Comparison of ENCODE assay signal across 1 cellular context in the genomic region with DNA sequence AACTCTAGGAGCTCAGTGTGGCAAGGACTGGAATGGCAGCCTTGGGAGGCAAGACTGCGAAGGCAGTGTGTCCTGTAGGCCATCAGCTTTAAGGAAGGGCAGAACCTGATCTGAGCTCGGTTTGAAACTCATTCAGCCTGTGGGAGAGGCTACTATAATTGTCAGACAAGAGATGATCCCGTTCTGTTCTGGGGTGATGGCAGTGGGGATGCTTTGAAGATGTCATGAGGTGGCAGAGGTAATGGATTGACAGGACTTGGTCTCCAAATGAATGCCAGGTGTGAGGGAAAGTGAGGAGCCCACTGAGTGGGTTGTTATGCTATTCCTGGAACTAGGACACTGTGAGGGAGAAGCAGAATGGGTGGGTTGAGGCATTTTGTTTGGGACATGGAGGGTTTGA.
TF ChIP-seq lines count a peak whose summit lies in the region.

No MANE protein-coding gene starts in this region.

TF ChIP-seq in HepG2, 621 proteins besides CTCF, POLR2A, EP300 and RAD21 (continued from another document):
- TF ChIP-seq ZUFSP (CRISPR knock-in tag; IDR thresholded peaks at IDR 0.05; ENCODE audit: borderline replicate concordance): no peak
